Comparison of ENCODE assay signal across 16 cellular contexts in genomic region chr1:8867878-8868567, GRCh38. TPM values are rescaled to one million over a fixed set of nuclear protein-coding genes. Genes with fewer than 3 reads are reported as not detected.
DNase-seq lines count a peak whose midpoint lies in the region; ATAC-seq and TF ChIP-seq lines count a peak whose summit lies in the region.
"Had no signal": no experiment of that assay in that cellular context is flagged by ENCODE, and none has a peak within 500 bp of the region (broad histone marks: within the 10 kb centered on the region; RNA-seq: fewer than 3 reads in every experiment).

No MANE protein-coding gene starts in this region.

- TF ChIP-seq CTCF in brain (conservative IDR thresholded peaks at IDR 0.05) (no peak), thyroid gland (IDR thresholded peaks at IDR 0.05) (no peak)

- intact Hi-C loops in thyroid gland (cut with DNase I) = no loop called here

- TF ChIP-seq POLR2A in thyroid gland (IDR thresholded peaks at IDR 0.05) = no peak

- no peaks in the 10 kb centered on the region for H3K9me3 ChIP-seq in thyroid gland
- H3K9me3 ChIP-seq: esophagus squamous epithelium, stomach, vagina had no signal

- no peak overlapping the region for H3K27ac ChIP-seq in thyroid gland
- H3K27ac ChIP-seq: esophagus squamous epithelium, skin epidermis, stomach, vagina had no signal

- H3K36me3 Mint-ChIP-seq in stimulated activated naive CD8-positive, alpha-beta T cell treated with anti-CD3 and anti-CD28 coated beads, Interleukin-15, Interleukin-2, amounts not matched to agents 100 ng/mL and 50 ng/mL, for 24 hours (ENCODE audit: low read depth) = peaks cover 97% of the 10 kb centered on the region
- H3K36me3 Mint-ChIP-seq in brain = peaks cover 94% of the 10 kb centered on the region

- peak overlapping the region; percentile 11 for H3K4me3 Mint-ChIP-seq in stimulated activated naive CD8-positive, alpha-beta T cell treated with anti-CD3 and anti-CD28 coated beads, Interleukin-15, Interleukin-2, amounts not matched to agents 100 ng/mL and 50 ng/mL, for 24 hours
- peak overlapping the region in 1 of 5 experiments; percentile 40 for H3K4me3 Mint-ChIP-seq in brain
- H3K4me3 Mint-ChIP-seq: B cell had no signal

- DNase-seq in stimulated activated naive CD8-positive, alpha-beta T cell treated with anti-CD3 and anti-CD28 coated beads, Interleukin-15, Interleukin-2, amounts not matched to agents 100 U/mL and 50 U/mL, for 24 hours = no peak
- DNase-seq in thyroid gland = no peak
- DNase-seq in NCI-H226 = no peak
- no peak for DNase-seq in stimulated activated CD4-positive, alpha-beta T cell treated with anti-CD3 and anti-CD28 coated beads, Interleukin-2, amount 100 ng/mL, for 24 hours
- DNase-seq: esophagus squamous epithelium, Kasumi-1, NCI-H1436 treated with DMSO at 0.1 percent for 48 hours, NCI-H2227 treated with DMSO at 0.1 percent for 48 hours, stomach had no signal

- peaks cover 85 to 100% of the 10 kb centered on the region in 2 donors for H3K36me3 ChIP-seq in thyroid gland

- H3K4me3 ChIP-seq in thyroid gland (replicated peaks in 1 of 3) = no peak overlapping the region
- H3K4me3 ChIP-seq: esophagus squamous epithelium, skin epidermis, stomach, vagina had no signal

- no peaks in the 10 kb centered on the region for H3K27me3 ChIP-seq in thyroid gland
- H3K27me3 ChIP-seq: esophagus squamous epithelium, stomach, vagina had no signal

- H3K4me1 ChIP-seq in thyroid gland = peaks cover 0 to 9% of the 10 kb centered on the region in 2 donors

- no peaks in the 10 kb centered on the region for H3K27me3 Mint-ChIP-seq in stimulated activated naive CD8-positive, alpha-beta T cell treated with anti-CD3 and anti-CD28 coated beads, Interleukin-15, Interleukin-2, amounts not matched to agents 100 ng/mL and 50 ng/mL, for 24 hours
- H3K27me3 Mint-ChIP-seq in brain = peaks cover 3% of the 10 kb centered on the region
- H3K27me3 Mint-ChIP-seq: B cell had no signal

- ATAC-seq in stimulated activated naive CD8-positive, alpha-beta T cell treated with anti-CD3 and anti-CD28 coated beads, Interleukin-15, Interleukin-2, amounts not matched to agents 100 U/mL and 50 U/mL, for 24 hours = no peak
- ATAC-seq in HG03135 (IDR thresholded peaks at IDR 0.05; ENCODE audit: unreplicated experiment) = no peak

- 90 to 93% methylated on average over 5 of the region's 5 CpGs for WGBS in thyroid gland, 2 donors

- peak overlapping the region; percentile 95 for H3K27ac Mint-ChIP-seq in stimulated activated naive CD8-positive, alpha-beta T cell treated with anti-CD3 and anti-CD28 coated beads, Interleukin-15, Interleukin-2, amounts not matched to agents 100 ng/mL and 50 ng/mL, for 24 hours
- peak overlapping the region in 3 of 5 experiments; percentile 26 to 84 (median 45) for H3K27ac Mint-ChIP-seq in brain
- H3K27ac Mint-ChIP-seq: B cell had no signal

- no peaks in the 10 kb centered on the region for H3K9me3 Mint-ChIP-seq in stimulated activated naive CD8-positive, alpha-beta T cell treated with anti-CD3 and anti-CD28 coated beads, Interleukin-15, Interleukin-2, amounts not matched to agents 100 ng/mL and 50 ng/mL, for 24 hours
- H3K9me3 Mint-ChIP-seq in brain = no peaks in the 10 kb centered on the region

- peaks cover 70% of the 10 kb centered on the region for H3K4me1 Mint-ChIP-seq in stimulated activated naive CD8-positive, alpha-beta T cell treated with anti-CD3 and anti-CD28 coated beads, Interleukin-15, Interleukin-2, amounts not matched to agents 100 ng/mL and 50 ng/mL, for 24 hours (ENCODE audit: low read depth)
- peaks cover 82% of the 10 kb centered on the region for H3K4me1 Mint-ChIP-seq in brain

TF ChIP-seq in PFSK-1, 5 proteins besides CTCF, POLR2A, EP300 and RAD21:
- TF ChIP-seq POLR2AphosphoS5 (IDR thresholded peaks at IDR 0.05; ENCODE audit: low read depth, low read length) = peak; percentile 60; the same call in 1 of the 2 replicates
- TF ChIP-seq SIN3A (IDR thresholded peaks at IDR 0.05; ENCODE audit: borderline replicate concordance, insufficient read depth, low read length) = no peak
- TF ChIP-seq FOXP2 (optimal IDR thresholded peaks at IDR 0.05; ENCODE audit: borderline replicate concordance, extremely low read depth, extremely low read length, insufficient read depth) = no peak
- TF ChIP-seq REST (IDR thresholded peaks at IDR 0.05; ENCODE audit: insufficient read depth in 1 of 2, low read depth in 2 of 2, low read length in 2 of 2) = no peak

RNA-seq across cellular contexts. Expression of gene ENO1, which starts 10.5 kb away (rescaled TPM):
- polyA plus RNA-seq in PFSK-1 (2012; ENCODE audit: insufficient read length, low read depth) = 2,075 TPM
- 1,172 TPM for polyA plus RNA-seq in brain (ENCODE audit: insufficient read depth, low read depth, low replicate concordance)
- 100 to 1,000 TPM; 355 to 741 (median 478) TPM for total RNA-seq in thyroid gland

RNA-seq across cellular contexts. Expression of gene RERE, which starts 50.6 kb away (rescaled TPM):
- polyA plus RNA-seq in PFSK-1 (2012; ENCODE audit: insufficient read length, low read depth) = 88.7 TPM
- 103 TPM for polyA plus RNA-seq in brain (ENCODE audit: insufficient read depth, low read depth, low replicate concordance)
- 100 to 1,000 TPM; 118 to 244 (median 131) TPM for total RNA-seq in thyroid gland
